ENCODE assay signal across 1 cellular context in genomic region chr3:128845695-128846491, GRCh38.
A peak's percentile ranks its signal among the peaks of the same experiment; 100 is the strongest.
TF ChIP-seq lines count a peak whose summit lies in the region.

No MANE protein-coding gene starts in this region.

TF ChIP-seq in K562, 482 proteins besides CTCF, POLR2A, EP300 and RAD21 (continued from another document and continues in another):
- TF ChIP-seq, protein P1, sequence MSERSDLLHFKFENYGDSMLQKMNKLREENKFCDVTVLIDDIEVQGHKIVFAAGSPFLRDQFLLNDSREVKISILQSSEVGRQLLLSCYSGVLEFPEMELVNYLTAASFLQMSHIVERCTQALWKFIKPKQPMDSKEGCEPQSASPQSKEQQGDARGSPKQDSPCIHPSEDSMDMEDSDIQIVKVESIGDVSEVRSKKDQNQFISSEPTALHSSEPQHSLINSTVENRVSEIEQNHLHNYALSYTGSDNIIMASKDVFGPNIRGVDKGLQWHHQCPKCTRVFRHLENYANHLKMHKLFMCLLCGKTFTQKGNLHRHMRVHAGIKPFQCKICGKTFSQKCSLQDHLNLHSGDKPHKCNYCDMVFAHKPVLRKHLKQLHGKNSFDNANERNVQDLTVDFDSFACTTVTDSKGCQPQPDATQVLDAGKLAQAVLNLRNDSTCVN (CRISPR knock-in tag; IDR thresholded peaks at IDR 0.05) = no peak
- no peak for TF ChIP-seq ZNF316 (IDR thresholded peaks at IDR 0.05)
- TF ChIP-seq NRF1 (conservative IDR thresholded peaks at IDR 0.05 in 1 of 2, IDR thresholded peaks at IDR 0.05 in 1 of 2) = 0 out of 4 replicates have a peak, but pooled peaks of 1 of the 2 experiments have one; percentile 20
- TF ChIP-seq NR1H2 (CRISPR knock-in tag; IDR thresholded peaks at IDR 0.05) = no peak
- TF ChIP-seq HLTF (IDR thresholded peaks at IDR 0.05) = no peak
- TF ChIP-seq NFE2L1 (tag; IDR thresholded peaks at IDR 0.05; ENCODE audit: borderline replicate concordance, low read depth) = no peak
- TF ChIP-seq DACH1 (IDR thresholded peaks at IDR 0.05; ENCODE audit: partially characterized antibody) = peak; percentile 58
- peak; percentile 31; the same call in 1 of the 2 replicates for TF ChIP-seq KLF13 (tag; IDR thresholded peaks at IDR 0.05; ENCODE audit: borderline replicate concordance, low read depth)
- peak; percentile 32; the same call in 1 of the 2 replicates for TF ChIP-seq DPF2 (IDR thresholded peaks at IDR 0.05)
- TF ChIP-seq NFXL1 (CRISPR knock-in tag; IDR thresholded peaks at IDR 0.05) = no peak
- peak; percentile 75 for TF ChIP-seq SMAD4 (CRISPR knock-in tag; conservative IDR thresholded peaks at IDR 0.05)
- no peak for TF ChIP-seq HDAC2 (IDR thresholded peaks at IDR 0.05)
- TF ChIP-seq MAZ (CRISPR knock-in tag; conservative IDR thresholded peaks at IDR 0.05 in 1 of 2, IDR thresholded peaks at IDR 0.05 in 1 of 2) = peak; percentile 81 to 94
- TF ChIP-seq BRD9 (IDR thresholded peaks at IDR 0.05; ENCODE audit: low read depth, partially characterized antibody) = peak; percentile 57
- no peak for TF ChIP-seq MBD2 (IDR thresholded peaks at IDR 0.05; ENCODE audit: borderline replicate concordance, low read depth)
- no peak for TF ChIP-seq ZFP36 (IDR thresholded peaks at IDR 0.05; ENCODE audit: low read depth, low read length, partially characterized antibody)
- peak; percentile 72 for TF ChIP-seq POLR2G (IDR thresholded peaks at IDR 0.05; ENCODE audit: low read depth, low read length)
- no peak for TF ChIP-seq SMARCB1 (IDR thresholded peaks at IDR 0.05; ENCODE audit: insufficient read length, low read depth)
- TF ChIP-seq TAF1 (IDR thresholded peaks at IDR 0.05; ENCODE audit: control insufficient read depth, extremely low read depth, insufficient read depth, low read length, severe bottlenecking) = peak; percentile 33
- TF ChIP-seq, protein P2, sequence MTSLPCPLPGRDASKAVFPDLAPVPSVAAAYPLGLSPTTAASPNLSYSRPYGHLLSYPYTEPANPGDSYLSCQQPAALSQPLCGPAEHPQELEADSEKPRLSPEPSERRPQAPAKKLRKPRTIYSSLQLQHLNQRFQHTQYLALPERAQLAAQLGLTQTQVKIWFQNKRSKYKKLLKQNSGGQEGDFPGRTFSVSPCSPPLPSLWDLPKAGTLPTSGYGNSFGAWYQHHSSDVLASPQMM (CRISPR knock-in tag; IDR thresholded peaks at IDR 0.05) = no peak
- no peak for TF ChIP-seq MAFF (IDR thresholded peaks at IDR 0.05; ENCODE audit: low read length)
- TF ChIP-seq ZNF408 (CRISPR knock-in tag; IDR thresholded peaks at IDR 0.05; ENCODE audit: low read depth) = no peak
- no peak for TF ChIP-seq ZNF239 (CRISPR knock-in tag; IDR thresholded peaks at IDR 0.05)
- no peak for TF ChIP-seq DEAF1 (CRISPR knock-in tag; IDR thresholded peaks at IDR 0.05)
- no peak for TF ChIP-seq CREB1 (IDR thresholded peaks at IDR 0.05)
- no peak for TF ChIP-seq CREB1 (CRISPR knock-in tag; IDR thresholded peaks at IDR 0.05)
- TF ChIP-seq XRCC5 (IDR thresholded peaks at IDR 0.05; ENCODE audit: low read depth, low read length) = no peak
- no peak for TF ChIP-seq ZNF124 (CRISPR knock-in tag; IDR thresholded peaks at IDR 0.05)
- TF ChIP-seq FOXJ3 (CRISPR knock-in tag; IDR thresholded peaks at IDR 0.05) = no peak
- TF ChIP-seq CLOCK (CRISPR knock-in tag; IDR thresholded peaks at IDR 0.05; ENCODE audit: borderline replicate concordance) = no peak
- TF ChIP-seq ATF7 (IDR thresholded peaks at IDR 0.05) = 0 out of 2 replicates have a peak, but pooled peaks have one; percentile 32
- no peak for TF ChIP-seq LEF1 (IDR thresholded peaks at IDR 0.05)
- TF ChIP-seq HDAC1 (IDR thresholded peaks at IDR 0.05) = no peak
- TF ChIP-seq SIN3B (IDR thresholded peaks at IDR 0.05; ENCODE audit: low read depth) = no peak
- no peak for TF ChIP-seq GABPB2 (CRISPR knock-in tag; conservative IDR thresholded peaks at IDR 0.05)
- no peak for TF ChIP-seq NFYB (IDR thresholded peaks at IDR 0.05; ENCODE audit: extremely low read depth, insufficient read length)
- TF ChIP-seq MAFG (tag; conservative IDR thresholded peaks at IDR 0.05) = no peak
- no peak for TF ChIP-seq EZH2 (IDR thresholded peaks at IDR 0.05; ENCODE audit: borderline replicate concordance, low read depth, low read length)
- TF ChIP-seq ZFPM2 (CRISPR knock-in tag; IDR thresholded peaks at IDR 0.05) = no peak
- no peak for TF ChIP-seq TAF9B (IDR thresholded peaks at IDR 0.05; ENCODE audit: partially characterized antibody)
- no peak for TF ChIP-seq DIDO1 (tag; IDR thresholded peaks at IDR 0.05; ENCODE audit: low read depth)
- no peak for TF ChIP-seq THAP12 (CRISPR knock-in tag; IDR thresholded peaks at IDR 0.05)
- TF ChIP-seq GATAD2A (IDR thresholded peaks at IDR 0.05) = no peak
- TF ChIP-seq CXXC5 (CRISPR knock-in tag; IDR thresholded peaks at IDR 0.05) = peak; percentile 51
- TF ChIP-seq CC2D1A (IDR thresholded peaks at IDR 0.05) = no peak
- no peak for TF ChIP-seq ARID3A (IDR thresholded peaks at IDR 0.05; ENCODE audit: borderline replicate concordance, low read depth, low read length)
- TF ChIP-seq CBFB (CRISPR knock-in tag; IDR thresholded peaks at IDR 0.05) = no peak
- TF ChIP-seq, protein P3, sequence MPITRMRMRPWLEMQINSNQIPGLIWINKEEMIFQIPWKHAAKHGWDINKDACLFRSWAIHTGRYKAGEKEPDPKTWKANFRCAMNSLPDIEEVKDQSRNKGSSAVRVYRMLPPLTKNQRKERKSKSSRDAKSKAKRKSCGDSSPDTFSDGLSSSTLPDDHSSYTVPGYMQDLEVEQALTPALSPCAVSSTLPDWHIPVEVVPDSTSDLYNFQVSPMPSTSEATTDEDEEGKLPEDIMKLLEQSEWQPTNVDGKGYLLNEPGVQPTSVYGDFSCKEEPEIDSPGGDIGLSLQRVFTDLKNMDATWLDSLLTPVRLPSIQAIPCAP (CRISPR knock-in tag; IDR thresholded peaks at IDR 0.05; ENCODE audit: borderline replicate concordance) = no peak
- TF ChIP-seq ZBTB9 (CRISPR knock-in tag; IDR thresholded peaks at IDR 0.05) = no peak
- TF ChIP-seq BCOR (IDR thresholded peaks at IDR 0.05) = no peak
- no peak for TF ChIP-seq TEAD2 (tag; IDR thresholded peaks at IDR 0.05)
- TF ChIP-seq POLR3A (IDR thresholded peaks at IDR 0.05; ENCODE audit: borderline replicate concordance, extremely low read depth, insufficient read depth, insufficient read length) = no peak
- no peak for TF ChIP-seq ZNF431 (CRISPR knock-in tag; IDR thresholded peaks at IDR 0.05)
- TF ChIP-seq, protein P4, sequence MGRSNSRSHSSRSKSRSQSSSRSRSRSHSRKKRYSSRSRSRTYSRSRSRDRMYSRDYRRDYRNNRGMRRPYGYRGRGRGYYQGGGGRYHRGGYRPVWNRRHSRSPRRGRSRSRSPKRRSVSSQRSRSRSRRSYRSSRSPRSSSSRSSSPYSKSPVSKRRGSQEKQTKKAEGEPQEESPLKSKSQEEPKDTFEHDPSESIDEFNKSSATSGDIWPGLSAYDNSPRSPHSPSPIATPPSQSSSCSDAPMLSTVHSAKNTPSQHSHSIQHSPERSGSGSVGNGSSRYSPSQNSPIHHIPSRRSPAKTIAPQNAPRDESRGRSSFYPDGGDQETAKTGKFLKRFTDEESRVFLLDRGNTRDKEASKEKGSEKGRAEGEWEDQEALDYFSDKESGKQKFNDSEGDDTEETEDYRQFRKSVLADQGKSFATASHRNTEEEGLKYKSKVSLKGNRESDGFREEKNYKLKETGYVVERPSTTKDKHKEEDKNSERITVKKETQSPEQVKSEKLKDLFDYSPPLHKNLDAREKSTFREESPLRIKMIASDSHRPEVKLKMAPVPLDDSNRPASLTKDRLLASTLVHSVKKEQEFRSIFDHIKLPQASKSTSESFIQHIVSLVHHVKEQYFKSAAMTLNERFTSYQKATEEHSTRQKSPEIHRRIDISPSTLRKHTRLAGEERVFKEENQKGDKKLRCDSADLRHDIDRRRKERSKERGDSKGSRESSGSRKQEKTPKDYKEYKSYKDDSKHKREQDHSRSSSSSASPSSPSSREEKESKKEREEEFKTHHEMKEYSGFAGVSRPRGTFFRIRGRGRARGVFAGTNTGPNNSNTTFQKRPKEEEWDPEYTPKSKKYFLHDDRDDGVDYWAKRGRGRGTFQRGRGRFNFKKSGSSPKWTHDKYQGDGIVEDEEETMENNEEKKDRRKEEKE (IDR thresholded peaks at IDR 0.05; ENCODE audit: borderline replicate concordance in 1 of 2, control insufficient read depth in 1 of 2, low read depth in 2 of 2, low read length in 1 of 2) = no peak
- no peak for TF ChIP-seq ZNF551 (CRISPR knock-in tag; IDR thresholded peaks at IDR 0.05)
- no peak for TF ChIP-seq THRB (CRISPR knock-in tag; conservative IDR thresholded peaks at IDR 0.05)
